34 cellular contexts compared by ENCODE assay signal in the genomic region with DNA sequence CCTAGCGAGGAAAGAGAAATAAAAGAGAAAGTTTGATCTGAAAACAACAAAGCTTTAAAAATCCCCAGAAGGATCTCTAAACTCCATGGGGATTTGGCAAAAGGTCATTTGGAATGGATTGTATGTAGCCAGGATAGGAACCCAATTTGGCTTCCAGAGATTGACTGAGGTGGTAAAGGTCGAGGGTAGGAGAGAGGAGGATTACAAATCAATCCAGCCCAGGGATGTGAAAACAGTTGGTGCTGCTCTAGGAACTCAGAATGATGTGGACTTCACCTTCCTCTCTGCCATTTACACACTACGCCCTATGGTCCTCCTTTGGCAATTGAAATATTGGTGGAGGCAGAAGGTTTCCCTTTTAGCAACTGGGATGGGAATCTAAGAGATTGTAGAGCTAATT. TPM values are rescaled to one million over a fixed set of nuclear protein-coding genes. Genes with fewer than 3 reads are reported as not detected.
"Had no signal": no experiment of that assay in that cellular context is flagged by ENCODE, and none has a peak within 500 bp of the region (broad histone marks: within the 10 kb centered on the region; RNA-seq: fewer than 3 reads in every experiment).

No MANE protein-coding gene starts in this region.

- H3K4me3 Mint-ChIP-seq: dendritic cell treated with granulocyte-macrophage colony-stimulating factor and Interleukin-4, amounts not matched to agents 40 ng/mL and 50 ng/mL, for 4 days; effector memory CD8-positive, alpha-beta T cell; endodermal cell; mesothelial cell of epicardium; naive B cell had no signal

- H3K4me1 ChIP-seq: colonic mucosa, esophagus squamous epithelium, gastrocnemius medialis, left ventricle myocardium inferior had no signal

- H3K27ac Mint-ChIP-seq: dendritic cell treated with granulocyte-macrophage colony-stimulating factor and Interleukin-4, amounts not matched to agents 40 ng/mL and 50 ng/mL, for 4 days; effector memory CD8-positive, alpha-beta T cell; endodermal cell; mesothelial cell of epicardium; naive B cell had no signal

- FAIRE-seq: endometrium, islet of Langerhans, keratinocyte had no signal

- H3K9me3 ChIP-seq: colonic mucosa, esophagus squamous epithelium, gastrocnemius medialis, heart right ventricle, left ventricle myocardium inferior, lower lobe of right lung, mucosa of descending colon had no signal

- H3K27me3 ChIP-seq: colonic mucosa, esophagus squamous epithelium, gastrocnemius medialis had no signal

- H3K36me3 Mint-ChIP-seq: mesothelial cell of epicardium, naive B cell had no signal

- ATAC-seq: effector memory CD8-positive, alpha-beta T cell; esophagus mucosa; gastrocnemius medialis; heart right ventricle; left cardiac atrium; lower lobe of right lung; mucosa of descending colon had no signal

- DNase-seq: colonic mucosa; cortex of kidney; effector CD8-positive, alpha-beta T cell; effector memory CD8-positive, alpha-beta T cell; endodermal cell; erythroblast; esophagus squamous epithelium; foreskin fibroblast; foreskin melanocyte; gastrocnemius medialis; glutamatergic neuron; head of caudate nucleus; heart right ventricle; hippocampal formation; left cardiac atrium; left ventricle myocardium inferior; lower lobe of right lung; mesenchymal stem cell; mucosa of descending colon; naive B cell had no signal

- H3K4me1 Mint-ChIP-seq: naive B cell had no signal

- H3K27ac ChIP-seq: colonic mucosa, epithelial cell of prostate, esophagus squamous epithelium, gastrocnemius medialis, heart right ventricle, left ventricle myocardium inferior, lower lobe of right lung had no signal

- H3K4me3 ChIP-seq: colonic mucosa, esophagus squamous epithelium, gastrocnemius medialis, heart right ventricle, left ventricle myocardium inferior, lower lobe of right lung, mucosa of descending colon had no signal

- H3K36me3 ChIP-seq: colonic mucosa, esophagus squamous epithelium, gastrocnemius medialis, heart right ventricle, left ventricle myocardium inferior, lower lobe of right lung had no signal

- H3K9me3 Mint-ChIP-seq: dendritic cell treated with granulocyte-macrophage colony-stimulating factor and Interleukin-4, amounts not matched to agents 40 ng/mL and 50 ng/mL, for 4 days; effector memory CD8-positive, alpha-beta T cell; endodermal cell; naive B cell had no signal

RNA-seq across cellular contexts. Expression of a gene that starts 18.8 kb away (rescaled TPM):
- total RNA-seq: colonic mucosa, dermis microvascular lymphatic vessel endothelial cell, endodermal cell, esophagus mucosa, esophagus squamous epithelium, gastrocnemius medialis, glomerular endothelial cell, heart right ventricle, kidney epithelial cell, left cardiac atrium, left ventricle myocardium inferior, lower leg skin, lower lobe of right lung, lung microvascular endothelial cell, mesenteric fat pad, mesothelial cell of epicardium, mucosa of descending colon, myocyte had no signal
- polyA plus RNA-seq: heart right ventricle, keratinocyte had no signal
